Comparison of ENCODE assay signal across 1 cellular context in the genomic region with DNA sequence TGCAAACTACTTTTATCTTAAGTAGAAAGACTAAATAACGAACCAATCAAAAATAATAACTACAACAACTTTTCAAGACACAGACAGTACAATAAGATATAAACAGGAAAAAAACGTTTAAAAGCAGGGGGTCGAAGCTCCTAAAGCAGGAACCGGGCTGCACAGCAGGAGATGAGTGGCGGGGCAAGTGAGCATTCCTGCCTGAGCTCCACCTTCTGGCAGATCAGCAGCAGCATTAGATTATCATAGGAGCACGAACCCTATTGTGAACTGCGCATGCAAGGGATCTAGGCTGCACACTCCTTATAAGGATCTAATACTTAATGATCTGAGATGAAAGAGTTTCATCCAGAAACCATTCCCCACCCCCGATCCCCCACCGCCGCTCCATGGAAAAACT.
TF ChIP-seq lines count a peak whose summit lies in the region.

No MANE protein-coding gene starts in this region.

TF ChIP-seq in HepG2, 621 proteins besides CTCF, POLR2A, EP300 and RAD21 (continued from another document):
- TF ChIP-seq, protein P1, sequence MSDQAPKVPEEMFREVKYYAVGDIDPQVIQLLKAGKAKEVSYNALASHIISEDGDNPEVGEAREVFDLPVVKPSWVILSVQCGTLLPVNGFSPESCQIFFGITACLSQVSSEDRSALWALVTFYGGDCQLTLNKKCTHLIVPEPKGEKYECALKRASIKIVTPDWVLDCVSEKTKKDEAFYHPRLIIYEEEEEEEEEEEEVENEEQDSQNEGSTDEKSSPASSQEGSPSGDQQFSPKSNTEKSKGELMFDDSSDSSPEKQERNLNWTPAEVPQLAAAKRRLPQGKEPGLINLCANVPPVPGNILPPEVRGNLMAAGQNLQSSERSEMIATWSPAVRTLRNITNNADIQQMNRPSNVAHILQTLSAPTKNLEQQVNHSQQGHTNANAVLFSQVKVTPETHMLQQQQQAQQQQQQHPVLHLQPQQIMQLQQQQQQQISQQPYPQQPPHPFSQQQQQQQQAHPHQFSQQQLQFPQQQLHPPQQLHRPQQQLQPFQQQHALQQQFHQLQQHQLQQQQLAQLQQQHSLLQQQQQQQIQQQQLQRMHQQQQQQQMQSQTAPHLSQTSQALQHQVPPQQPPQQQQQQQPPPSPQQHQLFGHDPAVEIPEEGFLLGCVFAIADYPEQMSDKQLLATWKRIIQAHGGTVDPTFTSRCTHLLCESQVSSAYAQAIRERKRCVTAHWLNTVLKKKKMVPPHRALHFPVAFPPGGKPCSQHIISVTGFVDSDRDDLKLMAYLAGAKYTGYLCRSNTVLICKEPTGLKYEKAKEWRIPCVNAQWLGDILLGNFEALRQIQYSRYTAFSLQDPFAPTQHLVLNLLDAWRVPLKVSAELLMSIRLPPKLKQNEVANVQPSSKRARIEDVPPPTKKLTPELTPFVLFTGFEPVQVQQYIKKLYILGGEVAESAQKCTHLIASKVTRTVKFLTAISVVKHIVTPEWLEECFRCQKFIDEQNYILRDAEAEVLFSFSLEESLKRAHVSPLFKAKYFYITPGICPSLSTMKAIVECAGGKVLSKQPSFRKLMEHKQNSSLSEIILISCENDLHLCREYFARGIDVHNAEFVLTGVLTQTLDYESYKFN (CRISPR knock-in tag; conservative IDR thresholded peaks at IDR 0.05): no peak
- TF ChIP-seq ZNF224 (CRISPR knock-in tag; IDR thresholded peaks at IDR 0.05): no peak
- TF ChIP-seq ARHGAP35 (CRISPR knock-in tag; IDR thresholded peaks at IDR 0.05; ENCODE audit: borderline replicate concordance): no peak
- TF ChIP-seq PHB2 (IDR thresholded peaks at IDR 0.05; ENCODE audit: partially characterized antibody): no peak
- TF ChIP-seq, protein P2, sequence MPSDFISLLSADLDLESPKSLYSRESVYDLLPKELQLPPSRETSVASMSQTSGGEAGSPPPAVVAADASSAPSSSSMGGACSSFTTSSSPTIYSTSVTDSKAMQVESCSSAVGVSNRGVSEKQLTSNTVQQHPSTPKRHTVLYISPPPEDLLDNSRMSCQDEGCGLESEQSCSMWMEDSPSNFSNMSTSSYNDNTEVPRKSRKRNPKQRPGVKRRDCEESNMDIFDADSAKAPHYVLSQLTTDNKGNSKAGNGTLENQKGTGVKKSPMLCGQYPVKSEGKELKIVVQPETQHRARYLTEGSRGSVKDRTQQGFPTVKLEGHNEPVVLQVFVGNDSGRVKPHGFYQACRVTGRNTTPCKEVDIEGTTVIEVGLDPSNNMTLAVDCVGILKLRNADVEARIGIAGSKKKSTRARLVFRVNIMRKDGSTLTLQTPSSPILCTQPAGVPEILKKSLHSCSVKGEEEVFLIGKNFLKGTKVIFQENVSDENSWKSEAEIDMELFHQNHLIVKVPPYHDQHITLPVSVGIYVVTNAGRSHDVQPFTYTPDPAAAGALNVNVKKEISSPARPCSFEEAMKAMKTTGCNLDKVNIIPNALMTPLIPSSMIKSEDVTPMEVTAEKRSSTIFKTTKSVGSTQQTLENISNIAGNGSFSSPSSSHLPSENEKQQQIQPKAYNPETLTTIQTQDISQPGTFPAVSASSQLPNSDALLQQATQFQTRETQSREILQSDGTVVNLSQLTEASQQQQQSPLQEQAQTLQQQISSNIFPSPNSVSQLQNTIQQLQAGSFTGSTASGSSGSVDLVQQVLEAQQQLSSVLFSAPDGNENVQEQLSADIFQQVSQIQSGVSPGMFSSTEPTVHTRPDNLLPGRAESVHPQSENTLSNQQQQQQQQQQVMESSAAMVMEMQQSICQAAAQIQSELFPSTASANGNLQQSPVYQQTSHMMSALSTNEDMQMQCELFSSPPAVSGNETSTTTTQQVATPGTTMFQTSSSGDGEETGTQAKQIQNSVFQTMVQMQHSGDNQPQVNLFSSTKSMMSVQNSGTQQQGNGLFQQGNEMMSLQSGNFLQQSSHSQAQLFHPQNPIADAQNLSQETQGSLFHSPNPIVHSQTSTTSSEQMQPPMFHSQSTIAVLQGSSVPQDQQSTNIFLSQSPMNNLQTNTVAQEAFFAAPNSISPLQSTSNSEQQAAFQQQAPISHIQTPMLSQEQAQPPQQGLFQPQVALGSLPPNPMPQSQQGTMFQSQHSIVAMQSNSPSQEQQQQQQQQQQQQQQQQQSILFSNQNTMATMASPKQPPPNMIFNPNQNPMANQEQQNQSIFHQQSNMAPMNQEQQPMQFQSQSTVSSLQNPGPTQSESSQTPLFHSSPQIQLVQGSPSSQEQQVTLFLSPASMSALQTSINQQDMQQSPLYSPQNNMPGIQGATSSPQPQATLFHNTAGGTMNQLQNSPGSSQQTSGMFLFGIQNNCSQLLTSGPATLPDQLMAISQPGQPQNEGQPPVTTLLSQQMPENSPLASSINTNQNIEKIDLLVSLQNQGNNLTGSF (CRISPR knock-in tag; IDR thresholded peaks at IDR 0.05): no peak
- no peak for TF ChIP-seq ZNF788 (CRISPR knock-in tag; IDR thresholded peaks at IDR 0.05; ENCODE audit: borderline replicate concordance)
- no peak for TF ChIP-seq ONECUT2 (CRISPR knock-in tag; IDR thresholded peaks at IDR 0.05)
- TF ChIP-seq GTF3A (CRISPR knock-in tag; conservative IDR thresholded peaks at IDR 0.05): no peak
